19 cellular contexts compared by ENCODE assay signal in the genomic region with DNA sequence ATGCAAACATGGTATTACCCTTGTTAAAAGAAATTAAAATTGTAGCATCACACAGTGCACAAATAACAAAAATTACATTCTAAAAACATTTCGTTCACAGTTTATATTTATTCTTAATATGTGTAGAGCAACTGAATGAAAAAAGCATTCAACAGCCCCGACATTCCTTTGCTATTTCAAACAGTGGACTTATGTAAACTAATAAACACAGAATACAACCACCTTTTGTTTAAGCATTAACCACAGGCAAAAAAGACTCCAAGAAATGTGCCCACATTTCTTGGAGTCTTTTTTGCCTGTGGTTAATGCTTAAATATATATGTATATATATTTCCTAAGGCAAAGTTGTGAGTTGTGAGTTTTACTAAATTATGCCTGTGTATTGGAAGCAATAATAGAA.
"Had no signal": no experiment of that assay in that cellular context is flagged by ENCODE, and none has a peak within 500 bp of the region (broad histone marks: within the 10 kb centered on the region; RNA-seq: fewer than 3 reads in every experiment).

No MANE protein-coding gene starts in this region.

- DNase-seq: activated CD4-positive, alpha-beta T cell treated with anti-CD3 and anti-CD28 coated beads for 36 hours; activated CD8-positive, alpha-beta memory T cell treated with anti-CD3 and anti-CD28 coated beads, Interleukin-2, amount 50 U/mL, for 4 hours; activated CD8-positive, alpha-beta T cell treated with anti-CD3 and anti-CD28 coated beads for 36 hours; activated gamma-delta T cell treated with Interleukin-2 at 50 U/mL for 16 hours; activated naive CD4-positive, alpha-beta T cell treated with anti-CD3 and anti-CD28 coated beads, Interleukin-2, amount 10 ng/mL, durations not matched to agents 7 days and 5 days; activated naive CD8-positive, alpha-beta T cell treated with anti-CD3 and anti-CD28 coated beads for 36 hours; activated T-cell treated with anti-CD3 and anti-CD28 coated beads, Interleukin-2, amount 50 U/mL, for 72 hours; MM.1S; NCI-H1105; NCI-H1436; NCI-H1694 treated with DMSO at 0.1 percent for 48 hours; NCI-H2029 treated with DMSO at 0.1 percent for 48 hours; NCI-H510A treated with DMSO at 0.1 percent for 48 hours; RPMI8226; SK-N-SH; T-helper 1 cell; WERI-Rb-1 had no signal

- ATAC-seq: activated CD4-positive, alpha-beta T cell treated with anti-CD3 and anti-CD28 coated beads for 36 hours; activated CD8-positive, alpha-beta T cell treated with anti-CD3 and anti-CD28 coated beads for 36 hours; activated T-cell treated with anti-CD3 and anti-CD28 coated beads, Interleukin-2, amount 50 U/mL, for 72 hours; Right ventricle myocardium inferior had no signal

- H3K4me3 ChIP-seq: cardiac muscle cell had no signal
